10 cellular contexts compared by ENCODE assay signal in the genomic region with DNA sequence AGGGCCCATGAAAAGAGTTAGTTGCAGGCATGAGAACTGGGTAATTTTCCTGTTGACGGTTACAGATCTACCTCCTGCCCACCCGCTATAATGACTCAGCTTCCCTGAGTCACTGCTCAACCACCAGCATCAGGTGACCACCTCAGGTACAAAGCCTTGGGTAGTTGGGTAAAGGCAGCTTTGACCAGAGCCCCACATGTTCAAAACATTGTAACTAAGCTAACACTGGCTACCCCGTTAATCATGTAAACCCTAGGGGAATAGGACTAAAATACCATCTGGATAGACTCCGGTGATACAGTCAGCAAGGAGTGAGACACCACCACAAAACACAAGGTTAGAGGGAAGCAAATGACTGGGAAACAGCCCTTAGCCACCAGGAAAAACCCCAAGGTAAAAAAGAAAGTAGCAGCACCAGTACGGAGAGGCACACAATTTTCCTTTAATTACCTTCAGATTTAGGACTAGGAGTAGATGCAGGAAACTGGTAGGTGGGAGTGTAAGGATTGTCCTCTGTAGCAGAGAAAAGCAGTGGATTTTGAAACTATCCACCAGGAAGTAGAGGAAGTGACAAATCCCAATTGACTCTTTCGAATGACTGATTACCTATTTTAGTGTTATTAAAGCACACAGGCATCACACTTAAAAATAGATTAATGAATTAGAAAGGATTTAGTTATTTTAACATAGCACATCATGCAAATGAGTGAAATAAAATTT.
A peak's percentile ranks its signal among the peaks of the same experiment; 100 is the strongest.
DNase-seq lines count a peak whose midpoint lies in the region; ATAC-seq and TF ChIP-seq lines count a peak whose summit lies in the region.
"Had no signal": no experiment of that assay in that cellular context is flagged by ENCODE, and none has a peak within 500 bp of the region (broad histone marks: within the 10 kb centered on the region; RNA-seq: fewer than 3 reads in every experiment).

No MANE protein-coding gene starts in this region.

- H3K4me3 Mint-ChIP-seq in glutamatergic neuron (ENCODE audit: unreplicated experiment), result peak overlapping the region; percentile 22
- H3K4me3 Mint-ChIP-seq in CD4-positive, alpha-beta memory T cell, result no peak overlapping the region

- POLR2A ChIA-PET in CD4-positive, alpha-beta memory T cell (lab: Charles Lee; ENCODE audit: partially characterized antibody), result no interaction called here

- H3K9me3 Mint-ChIP-seq in glutamatergic neuron (ENCODE audit: unreplicated experiment), result peaks cover 2% of the 10 kb centered on the region
- no peaks in the 10 kb centered on the region for H3K9me3 Mint-ChIP-seq in CD4-positive, alpha-beta memory T cell

- CTCF ChIA-PET in CD4-positive, alpha-beta memory T cell (lab: Charles Lee; ENCODE audit: partially characterized antibody), result interaction anchor here (1.3 kb wide), 1 partner anchor 10 kb away, joined by 3 read pairs; no protein-coding TSS in a partner anchor

- no peaks in the 10 kb centered on the region for H3K27me3 Mint-ChIP-seq in glutamatergic neuron (ENCODE audit: unreplicated experiment)
- peaks cover 0 to 1% of the 10 kb centered on the region in 2 donors for H3K27me3 Mint-ChIP-seq in CD4-positive, alpha-beta memory T cell

- H3K4me1 ChIP-seq in CD4-positive, alpha-beta memory T cell (ENCODE audit: insufficient read depth, low read length), result no peaks in the 10 kb centered on the region
- H3K4me1 ChIP-seq: parathyroid adenoma, SJSA1 had no signal

- DNase-seq in GM12864 (ENCODE audit: low read depth) (peak; percentile 49), NCI-H82 treated with DMSO at 0.1 percent for 48 hours (lab: John Stamatoyannopoulos, UW; ENCODE audit: unreplicated experiment) (peak; percentile 65), glutamatergic neuron (no peak), NCI-H524 treated with DMSO at 0.1 percent for 48 hours (lab: John Stamatoyannopoulos, UW) (no peak), substantia nigra (lab: John Stamatoyannopoulos, UW) (no peak)
- no peak for DNase-seq in CD4-positive, alpha-beta memory T cell

- ATAC-seq in GM21515 (IDR thresholded peaks at IDR 0.05; ENCODE audit: unreplicated experiment) (peak; percentile 57), HG02970 (IDR thresholded peaks at IDR 0.05; ENCODE audit: low FRiP score, unreplicated experiment) (no peak)

- TF ChIP-seq CTCF in GM12864 (IDR thresholded peaks at IDR 0.05; ENCODE audit: low read depth, low read length, missing control alignments) (no peak), glutamatergic neuron (IDR thresholded peaks at IDR 0.05; ENCODE audit: partially characterized antibody, unreplicated experiment) (no peak)

- H3K4me3 ChIP-seq in GM12864 (ENCODE audit: low read depth, low read length), result no peak overlapping the region
- no peak overlapping the region for H3K4me3 ChIP-seq in CD4-positive, alpha-beta memory T cell (ENCODE audit: low read length in 2 of 2)
- H3K4me3 ChIP-seq: SJSA1 had no signal

- intact Hi-C loops in CD4-positive, alpha-beta memory T cell (cut with micrococcal nuclease), result no loop called here

- H3K4me1 Mint-ChIP-seq in glutamatergic neuron (ENCODE audit: low read depth, unreplicated experiment), result peaks cover 12% of the 10 kb centered on the region
- no peaks in the 10 kb centered on the region for H3K4me1 Mint-ChIP-seq in CD4-positive, alpha-beta memory T cell

- H3K36me3 ChIP-seq in CD4-positive, alpha-beta memory T cell (ENCODE audit: insufficient read depth, low read length), result no peaks in the 10 kb centered on the region
- H3K36me3 ChIP-seq: SJSA1 had no signal

- no peaks in the 10 kb centered on the region for H3K9me3 ChIP-seq in CD4-positive, alpha-beta memory T cell (ENCODE audit: control insufficient read depth in 1 of 2, low read length in 2 of 2)
- H3K9me3 ChIP-seq: SJSA1 had no signal

- no peaks in the 10 kb centered on the region for H3K36me3 Mint-ChIP-seq in glutamatergic neuron (ENCODE audit: unreplicated experiment)
- peaks cover 0 to 3% of the 10 kb centered on the region in 2 donors for H3K36me3 Mint-ChIP-seq in CD4-positive, alpha-beta memory T cell

- peak overlapping the region; percentile 82 for H3K27ac Mint-ChIP-seq in glutamatergic neuron (ENCODE audit: unreplicated experiment)
- H3K27ac Mint-ChIP-seq in CD4-positive, alpha-beta memory T cell, result no peak overlapping the region

- no peak overlapping the region for H3K27ac ChIP-seq in substantia nigra (ENCODE audit: low read depth, low read length, poor library complexity, severe bottlenecking)
- H3K27ac ChIP-seq in CD4-positive, alpha-beta memory T cell (ENCODE audit: low read depth, low read length), result no peak overlapping the region
- H3K27ac ChIP-seq: parathyroid adenoma, SJSA1 had no signal

- H3K27me3 ChIP-seq in CD4-positive, alpha-beta memory T cell (ENCODE audit: insufficient read depth, low read length), result no peaks in the 10 kb centered on the region
- H3K27me3 ChIP-seq: SJSA1 had no signal

Comparison
In these comparisons a context has a peak if more than half of its experiments do, and no peak if none do; other contexts are left out.
1. DNase-seq: peak in GM12864 (single experiment) and NCI-H82 treated with DMSO at 0.1 percent for 48 hours (single experiment); none in glutamatergic neuron (single experiment), NCI-H524 treated with DMSO at 0.1 percent for 48 hours (single experiment), substantia nigra (0 of 49) and CD4-positive, alpha-beta memory T cell (0 of 5).